ENCODE assay signal across 7 cellular contexts in genomic region chr12:120016199-120016598, GRCh38. TPM values are rescaled to one million over a fixed set of nuclear protein-coding genes. Genes with fewer than 3 reads are reported as not detected.
DNase-seq lines count a peak whose midpoint lies in the region; ATAC-seq and TF ChIP-seq lines count a peak whose summit lies in the region.
"Not testable (repeated sequence)": the region's sequence is repeated elsewhere in the genome, so short reads cannot be mapped to it uniquely, and the experiment has no call there.

No MANE protein-coding gene starts in this region.

- H3K9me3 Mint-ChIP-seq in CD8-positive, alpha-beta memory T cell; T-helper 2 cell treated with Interferon-gamma antibody and Interleukin-4, amounts not matched to agents 5 μg/mL and 100 μg/mL, for 36 hours; activated CD8-positive, alpha-beta T cell treated with anti-CD3 and anti-CD28 coated beads for 36 hours; activated T-helper 17 cell treated with anti-CD3 and anti-CD28 coated beads, Interleukin-2, amount 50 U/mL, for 72 hours; activated naive CD8-positive, alpha-beta T cell (ENCODE audit: low read depth); endothelial cell (ENCODE audit: unreplicated experiment); stimulated activated effector memory CD8-positive, alpha-beta T cell treated with anti-CD3 and anti-CD28 coated beads, Interleukin-12 subunit alpha, Interleukin-12 subunit beta, amount 100 ng/mL, for 72 hours: not testable (repeated sequence)

- peaks cover 3 to 22% (median 5%) of the 10 kb centered on the region in 3 donors for H3K36me3 Mint-ChIP-seq in CD8-positive, alpha-beta memory T cell
- H3K36me3 Mint-ChIP-seq in T-helper 2 cell treated with Interferon-gamma antibody and Interleukin-4, amounts not matched to agents 5 μg/mL and 100 μg/mL, for 36 hours (ENCODE audit: low read depth) = peaks cover 32% of the 10 kb centered on the region
- peaks cover 62% of the 10 kb centered on the region for H3K36me3 Mint-ChIP-seq in activated CD8-positive, alpha-beta T cell treated with anti-CD3 and anti-CD28 coated beads for 36 hours (ENCODE audit: low read depth)
- H3K36me3 Mint-ChIP-seq in activated T-helper 17 cell treated with anti-CD3 and anti-CD28 coated beads, Interleukin-2, amount 50 U/mL, for 72 hours (ENCODE audit: low read depth) = peaks cover 90% of the 10 kb centered on the region
- peaks cover 19% of the 10 kb centered on the region for H3K36me3 Mint-ChIP-seq in activated naive CD8-positive, alpha-beta T cell
- not testable (repeated sequence) for H3K36me3 Mint-ChIP-seq in endothelial cell (ENCODE audit: low read depth, unreplicated experiment)
- H3K36me3 Mint-ChIP-seq in stimulated activated effector memory CD8-positive, alpha-beta T cell treated with anti-CD3 and anti-CD28 coated beads, Interleukin-12 subunit alpha, Interleukin-12 subunit beta, amount 100 ng/mL, for 72 hours = peaks cover 46% of the 10 kb centered on the region

- H3K4me3 Mint-ChIP-seq in CD8-positive, alpha-beta memory T cell = peak overlapping the region in 3 of 7 donors; percentile 46 to 54 (median 48)
- H3K4me3 Mint-ChIP-seq in T-helper 2 cell treated with Interferon-gamma antibody and Interleukin-4, amounts not matched to agents 5 μg/mL and 100 μg/mL, for 36 hours = peak overlapping the region; percentile 12
- H3K4me3 Mint-ChIP-seq in activated CD8-positive, alpha-beta T cell treated with anti-CD3 and anti-CD28 coated beads for 36 hours = peak overlapping the region; percentile 48
- peak overlapping the region; percentile 80 for H3K4me3 Mint-ChIP-seq in activated T-helper 17 cell treated with anti-CD3 and anti-CD28 coated beads, Interleukin-2, amount 50 U/mL, for 72 hours
- peak overlapping the region; percentile 81 for H3K4me3 Mint-ChIP-seq in activated naive CD8-positive, alpha-beta T cell
- H3K4me3 Mint-ChIP-seq in endothelial cell (ENCODE audit: unreplicated experiment) = not testable (repeated sequence)
- peak overlapping the region; percentile 57 for H3K4me3 Mint-ChIP-seq in stimulated activated effector memory CD8-positive, alpha-beta T cell treated with anti-CD3 and anti-CD28 coated beads, Interleukin-12 subunit alpha, Interleukin-12 subunit beta, amount 100 ng/mL, for 72 hours

- H3K27me3 Mint-ChIP-seq in CD8-positive, alpha-beta memory T cell; T-helper 2 cell treated with Interferon-gamma antibody and Interleukin-4, amounts not matched to agents 5 μg/mL and 100 μg/mL, for 36 hours (ENCODE audit: low read depth); activated CD8-positive, alpha-beta T cell treated with anti-CD3 and anti-CD28 coated beads for 36 hours; activated T-helper 17 cell treated with anti-CD3 and anti-CD28 coated beads, Interleukin-2, amount 50 U/mL, for 72 hours; activated naive CD8-positive, alpha-beta T cell; endothelial cell (ENCODE audit: unreplicated experiment): not testable (repeated sequence)

- H3K4me1 Mint-ChIP-seq in CD8-positive, alpha-beta memory T cell = peaks cover 56 to 74% (median 69%) of the 10 kb centered on the region in 3 donors
- H3K4me1 Mint-ChIP-seq in T-helper 2 cell treated with Interferon-gamma antibody and Interleukin-4, amounts not matched to agents 5 μg/mL and 100 μg/mL, for 36 hours (ENCODE audit: low read depth) = peaks cover 52% of the 10 kb centered on the region
- peaks cover 73% of the 10 kb centered on the region for H3K4me1 Mint-ChIP-seq in activated CD8-positive, alpha-beta T cell treated with anti-CD3 and anti-CD28 coated beads for 36 hours (ENCODE audit: low read depth)
- peaks cover 42% of the 10 kb centered on the region for H3K4me1 Mint-ChIP-seq in activated T-helper 17 cell treated with anti-CD3 and anti-CD28 coated beads, Interleukin-2, amount 50 U/mL, for 72 hours
- peaks cover 74% of the 10 kb centered on the region for H3K4me1 Mint-ChIP-seq in activated naive CD8-positive, alpha-beta T cell (ENCODE audit: low read depth)
- H3K4me1 Mint-ChIP-seq in endothelial cell (ENCODE audit: unreplicated experiment) = not testable (repeated sequence)
- peaks cover 51% of the 10 kb centered on the region for H3K4me1 Mint-ChIP-seq in stimulated activated effector memory CD8-positive, alpha-beta T cell treated with anti-CD3 and anti-CD28 coated beads, Interleukin-12 subunit alpha, Interleukin-12 subunit beta, amount 100 ng/mL, for 72 hours

- not testable (repeated sequence) for H3K27ac ChIP-seq in CD8-positive, alpha-beta memory T cell (ENCODE audit: low read depth, low read length)

- not testable (repeated sequence) for H3K4me3 ChIP-seq in CD8-positive, alpha-beta memory T cell (ENCODE audit: low read length)

- not testable (repeated sequence) for H3K27me3 ChIP-seq in CD8-positive, alpha-beta memory T cell (ENCODE audit: insufficient read depth, low read length, poor library complexity, severe bottlenecking)

- peak overlapping the region; percentile 94 to 100 (median 99) for H3K27ac Mint-ChIP-seq in CD8-positive, alpha-beta memory T cell
- peak overlapping the region; percentile 95 for H3K27ac Mint-ChIP-seq in T-helper 2 cell treated with Interferon-gamma antibody and Interleukin-4, amounts not matched to agents 5 μg/mL and 100 μg/mL, for 36 hours
- H3K27ac Mint-ChIP-seq in activated CD8-positive, alpha-beta T cell treated with anti-CD3 and anti-CD28 coated beads for 36 hours = peak overlapping the region; percentile 98
- peak overlapping the region; percentile 100 for H3K27ac Mint-ChIP-seq in activated T-helper 17 cell treated with anti-CD3 and anti-CD28 coated beads, Interleukin-2, amount 50 U/mL, for 72 hours
- H3K27ac Mint-ChIP-seq in activated naive CD8-positive, alpha-beta T cell = peak overlapping the region; percentile 100
- H3K27ac Mint-ChIP-seq in endothelial cell (ENCODE audit: unreplicated experiment) = peak overlapping the region; percentile 5
- peak overlapping the region; percentile 98 for H3K27ac Mint-ChIP-seq in stimulated activated effector memory CD8-positive, alpha-beta T cell treated with anti-CD3 and anti-CD28 coated beads, Interleukin-12 subunit alpha, Interleukin-12 subunit beta, amount 100 ng/mL, for 72 hours

- not testable (repeated sequence) for TF ChIP-seq CTCF in activated CD8-positive, alpha-beta T cell treated with anti-CD3 and anti-CD28 coated beads for 36 hours (IDR thresholded peaks at IDR 0.05); endothelial cell (IDR thresholded peaks at IDR 0.05; ENCODE audit: unreplicated experiment)

- POLR2A ChIA-PET in CD8-positive, alpha-beta memory T cell (lab: Charles Lee) = interaction anchor here (0.7 kb wide), 1 partner anchor 16 kb away, joined by 5 read pairs; no protein-coding TSS in a partner anchor
- POLR2A ChIA-PET in activated CD8-positive, alpha-beta T cell treated with anti-CD3 and anti-CD28 coated beads for 36 hours (lab: Charles Lee) = interaction anchor here (0.6 to 6.2 kb wide), 6 partner anchors 9 to 857 kb away, joined by 3 to 37 read pairs (median 6); partner anchors contain the start of gene RAB35

- intact Hi-C loops in activated CD8-positive, alpha-beta T cell treated with anti-CD3 and anti-CD28 coated beads for 36 hours (cut with micrococcal nuclease) = loop anchor here (10.0 kb wide), 2 partner anchors 99 to 179 kb away; partner anchors contain the start of genes GCN1 and RAB35

- CTCF ChIA-PET in CD8-positive, alpha-beta memory T cell (lab: Charles Lee); activated CD8-positive, alpha-beta T cell treated with anti-CD3 and anti-CD28 coated beads for 36 hours (lab: Charles Lee): not testable (repeated sequence)

- not testable (repeated sequence) for H3K9me3 ChIP-seq in CD8-positive, alpha-beta memory T cell (ENCODE audit: low read length)

- not testable (repeated sequence) for H3K36me3 ChIP-seq in CD8-positive, alpha-beta memory T cell (ENCODE audit: insufficient read depth, low read length)

- DNase-seq in CD8-positive, alpha-beta memory T cell; T-helper 2 cell treated with Interferon-gamma antibody and Interleukin-4, amounts not matched to agents 5 μg/mL and 100 μg/mL, for 36 hours (ENCODE audit: low spot score); activated CD8-positive, alpha-beta T cell treated with anti-CD3 and anti-CD28 coated beads for 36 hours; endothelial cell (ENCODE audit: low spot score); stimulated activated effector memory CD8-positive, alpha-beta T cell treated with anti-CD3 and anti-CD28 coated beads, Interleukin-12 subunit alpha, Interleukin-12 subunit beta, amount 100 ng/mL, for 72 hours (ENCODE audit: low spot score in 2 of 2): not testable (repeated sequence)

- H3K4me1 ChIP-seq in CD8-positive, alpha-beta memory T cell (ENCODE audit: insufficient read depth, low read length) = peaks cover 53% of the 10 kb centered on the region

- not testable (repeated sequence) for ATAC-seq in activated CD8-positive, alpha-beta T cell treated with anti-CD3 and anti-CD28 coated beads for 36 hours; activated T-helper 17 cell treated with anti-CD3 and anti-CD28 coated beads, Interleukin-2, amount 50 U/mL, for 72 hours (replicated peaks); stimulated activated effector memory CD8-positive, alpha-beta T cell treated with anti-CD3 and anti-CD28 coated beads, Interleukin-12 subunit alpha, Interleukin-12 subunit beta, amount 100 ng/mL, for 72 hours

RNA-seq across cellular contexts. Expression of gene BICDL1, which starts 27.2 kb away (rescaled TPM):
- total RNA-seq in CD8-positive, alpha-beta memory T cell = 100 to 1,000 TPM; 106 to 109 TPM
- polyA plus RNA-seq in CD8-positive, alpha-beta memory T cell = 7.4 TPM
- total RNA-seq in activated CD8-positive, alpha-beta T cell treated with anti-CD3 and anti-CD28 coated beads for 36 hours = 100 to 1,000 TPM; 103 to 107 TPM
- 10 to 100 TPM; 36.9 to 91.6 TPM for total RNA-seq in activated T-helper 17 cell treated with anti-CD3 and anti-CD28 coated beads, Interleukin-2, amount 50 U/mL, for 72 hours
- 2.8 TPM for total RNA-seq in endothelial cell (ENCODE audit: unreplicated experiment)

Comparison
In these comparisons a context has a peak if more than half of its experiments do, and no peak if none do; other contexts are left out.
1. H3K27ac Mint-ChIP-seq: peak in every context shown above with its lines; median percentile 100 in activated T-helper 17 cell treated with anti-CD3 and anti-CD28 coated beads, Interleukin-2, amount 50 U/mL, for 72 hours; 100 in activated naive CD8-positive, alpha-beta T cell; 99 in CD8-positive, alpha-beta memory T cell; 98 in activated CD8-positive, alpha-beta T cell treated with anti-CD3 and anti-CD28 coated beads for 36 hours; 98 in stimulated activated effector memory CD8-positive, alpha-beta T cell treated with anti-CD3 and anti-CD28 coated beads, Interleukin-12 subunit alpha, Interleukin-12 subunit beta, amount 100 ng/mL, for 72 hours; 95 in T-helper 2 cell treated with Interferon-gamma antibody and Interleukin-4, amounts not matched to agents 5 μg/mL and 100 μg/mL, for 36 hours; 5 in endothelial cell.